In genomic region chr3:127673191-127674098, GRCh38 we compare ENCODE assay signal across 8 cellular contexts. TPM values are rescaled to one million over a fixed set of nuclear protein-coding genes. Genes with fewer than 3 reads are reported as not detected.
A peak's percentile ranks its signal among the peaks of the same experiment; 100 is the strongest.
DNase-seq lines count a peak whose midpoint lies in the region; ATAC-seq and TF ChIP-seq lines count a peak whose summit lies in the region.

No MANE protein-coding gene starts in this region.

- DNase-seq in A172 (ENCODE audit: low spot score), result peak; percentile 51
- DNase-seq in PC-3, result peak; percentile 19
- peak; percentile 80 for DNase-seq in activated naive CD4-positive, alpha-beta T cell treated with anti-CD3 and anti-CD28 coated beads, Interleukin-2, amount 10 ng/mL, durations not matched to agents 7 days and 5 days
- DNase-seq in cardiac muscle cell (ENCODE audit: low read depth in 1 of 2, low spot score in 1 of 2), result peak in 1 of 2 donors; percentile 72
- DNase-seq in progenitor cell of endocrine pancreas (ENCODE audit: low spot score, unreplicated experiment), result no peak
- DNase-seq in foreskin melanocyte, result no peak

- H3K27ac Mint-ChIP-seq in activated naive CD4-positive, alpha-beta T cell treated with anti-CD3 and anti-CD28 coated beads, Interleukin-2, amount 10 ng/mL, durations not matched to agents 7 days and 5 days, result peak overlapping the region; percentile 89
- H3K27ac Mint-ChIP-seq in progenitor cell of endocrine pancreas, result peak overlapping the region; percentile 26

- peaks cover 6% of the 10 kb centered on the region for H3K4me1 ChIP-seq in PC-3 (ENCODE audit: insufficient read depth, low read length)
- H3K4me1 ChIP-seq in cardiac muscle cell (ENCODE audit: low read depth), result no peaks in the 10 kb centered on the region

- H3K27me3 Mint-ChIP-seq in activated naive CD4-positive, alpha-beta T cell treated with anti-CD3 and anti-CD28 coated beads, Interleukin-2, amount 10 ng/mL, durations not matched to agents 7 days and 5 days, result no peaks in the 10 kb centered on the region
- H3K27me3 Mint-ChIP-seq in progenitor cell of endocrine pancreas, result peaks cover 15% of the 10 kb centered on the region

- TF ChIP-seq CTCF in PC-3 (conservative IDR thresholded peaks at IDR 0.05; ENCODE audit: low read depth, low read length) (no peak), cardiac muscle cell (IDR thresholded peaks at IDR 0.05; ENCODE audit: low read depth, low read length) (no peak), progenitor cell of endocrine pancreas (IDR thresholded peaks at IDR 0.05; ENCODE audit: unreplicated experiment) (no peak)

- no peaks in the 10 kb centered on the region for H3K9me3 Mint-ChIP-seq in activated naive CD4-positive, alpha-beta T cell treated with anti-CD3 and anti-CD28 coated beads, Interleukin-2, amount 10 ng/mL, durations not matched to agents 7 days and 5 days
- H3K9me3 Mint-ChIP-seq in progenitor cell of endocrine pancreas (ENCODE audit: low read depth), result no peaks in the 10 kb centered on the region

- H3K4me1 Mint-ChIP-seq in activated naive CD4-positive, alpha-beta T cell treated with anti-CD3 and anti-CD28 coated beads, Interleukin-2, amount 10 ng/mL, durations not matched to agents 7 days and 5 days, result peaks cover 31% of the 10 kb centered on the region
- H3K4me1 Mint-ChIP-seq in progenitor cell of endocrine pancreas (ENCODE audit: low read depth), result peaks cover 3% of the 10 kb centered on the region

- H3K79me2 ChIP-seq in PC-3 (ENCODE audit: low read length), result no peaks in the 10 kb centered on the region

- no peaks in the 10 kb centered on the region for H4K20me1 ChIP-seq in PC-3 (ENCODE audit: low read length)

- peak overlapping the region; percentile 48; the same call in 1 of the 2 replicates for H3K9ac ChIP-seq in PC-3 (ENCODE audit: low read length)

- H3F3A ChIP-seq in PC-3 (ENCODE audit: low read length, unreplicated experiment), result no peaks in the 10 kb centered on the region

- BruUV-seq in PC-3 (replicated peaks; lab: Mats Ljungman, UMichigan), result TSS peak; percentile 43

- peak overlapping the region; percentile 84 for H3K4me3 ChIP-seq in PC-3 (ENCODE audit: low read length)
- peak overlapping the region; percentile 89 for H3K4me3 ChIP-seq in cardiac muscle cell

- H3K9me2 ChIP-seq in PC-3 (replicated peaks; ENCODE audit: low read length), result no peaks in the 10 kb centered on the region

- H2AFZ ChIP-seq in PC-3 (ENCODE audit: low read length), result peak overlapping the region; percentile 76

- peak overlapping the region; percentile 78 for H3K4me2 ChIP-seq in PC-3 (ENCODE audit: low read length)

- no peaks in the 10 kb centered on the region for H3K9me3 ChIP-seq in PC-3 (ENCODE audit: low read length)
- no peaks in the 10 kb centered on the region for H3K9me3 ChIP-seq in cardiac muscle cell (ENCODE audit: low read depth)

- H3K36me3 Mint-ChIP-seq in activated naive CD4-positive, alpha-beta T cell treated with anti-CD3 and anti-CD28 coated beads, Interleukin-2, amount 10 ng/mL, durations not matched to agents 7 days and 5 days, result peaks cover 6% of the 10 kb centered on the region
- H3K36me3 Mint-ChIP-seq in progenitor cell of endocrine pancreas (ENCODE audit: insufficient read depth), result no peaks in the 10 kb centered on the region

- H3K36me3 ChIP-seq in PC-3 (ENCODE audit: low read depth, low read length), result no peaks in the 10 kb centered on the region
- H3K36me3 ChIP-seq in cardiac muscle cell, result no peaks in the 10 kb centered on the region

- CTCF ChIA-PET in PC-3 (lab: Charles Lee), result no interaction called here
- CTCF ChIA-PET in activated naive CD4-positive, alpha-beta T cell treated with anti-CD3 and anti-CD28 coated beads, Interleukin-2, amount 10 ng/mL, durations not matched to agents 7 days and 5 days (lab: Charles Lee), result interaction anchor here (1.7 kb wide), 1 partner anchor 21 kb away, joined by 4 read pairs; no protein-coding TSS in a partner anchor

- H3K27ac ChIP-seq in PC-3 (ENCODE audit: low read length), result no peak overlapping the region
- no peak overlapping the region for H3K27ac ChIP-seq in cardiac muscle cell

- peak; percentile 55 for ATAC-seq in GM18511 (IDR thresholded peaks at IDR 0.05; ENCODE audit: unreplicated experiment)
- peak; percentile 45 for ATAC-seq in HG03064 (IDR thresholded peaks at IDR 0.05; ENCODE audit: low read depth, unreplicated experiment)
- peak; percentile 67 for ATAC-seq in PC-3

- intact Hi-C loops in PC-3 (cut with micrococcal nuclease), result no loop called here

- H3K4me3 Mint-ChIP-seq in activated naive CD4-positive, alpha-beta T cell treated with anti-CD3 and anti-CD28 coated beads, Interleukin-2, amount 10 ng/mL, durations not matched to agents 7 days and 5 days, result peak overlapping the region; percentile 86
- peak overlapping the region; percentile 70 for H3K4me3 Mint-ChIP-seq in progenitor cell of endocrine pancreas (ENCODE audit: low read depth)

- no peaks in the 10 kb centered on the region for H3K27me3 ChIP-seq in PC-3 (ENCODE audit: low read length)
- H3K27me3 ChIP-seq in cardiac muscle cell, result no peaks in the 10 kb centered on the region

- POLR2A ChIA-PET in PC-3 (lab: Charles Lee; ENCODE audit: unreplicated experiment), result interaction anchor here (0.5 to 0.7 kb wide), 2 partner anchors 40 to 1269 kb away, joined by 4 to 7 read pairs; no protein-coding TSS in a partner anchor

RNA-seq across cellular contexts. Expression of gene ABTB1, which starts 0.7 kb away (rescaled TPM):
- 1.9 and 4.2 TPM in 2 replicates for total RNA-seq in A172 (2014; rRNA removed; shearing (Covaris generic))
- total RNA-seq in PC-3 (2014; rRNA removed) (3.6 and 8.4 TPM in 2 replicates), cardiac muscle cell (3.9 and 8.0 TPM in 2 replicates), progenitor cell of endocrine pancreas (10.6 and 12.2 TPM in 2 replicates)
- polyA plus RNA-seq in cardiac muscle cell, result 17.1 and 30.4 TPM in 2 replicates

RNA-seq across cellular contexts. Expression of gene PODXL2, which starts 44.5 kb away (rescaled TPM):
- 29.6 and 45.8 TPM in 2 replicates for total RNA-seq in A172 (2014; rRNA removed; shearing (Covaris generic))
- total RNA-seq in PC-3 (2014; rRNA removed), result 32.4 and 45.8 TPM in 2 replicates
- 18.3 and 24.9 TPM in 2 replicates for total RNA-seq in cardiac muscle cell
- 16.0 and 16.3 TPM in 2 replicates for polyA plus RNA-seq in cardiac muscle cell
- total RNA-seq in progenitor cell of endocrine pancreas, result 25.5 and 25.7 TPM in 2 replicates

Comparison
In these comparisons a context has a peak if more than half of its experiments do, and no peak if none do; other contexts are left out.
1. DNase-seq: peak in A172 (single experiment), PC-3 (single experiment) and activated naive CD4-positive, alpha-beta T cell treated with anti-CD3 and anti-CD28 coated beads, Interleukin-2, amount 10 ng/mL, durations not matched to agents 7 days and 5 days (single experiment); none in progenitor cell of endocrine pancreas (single experiment) and foreskin melanocyte (single experiment).
2. Peak in every context shown above with its lines, with median percentiles within 50 percentile points of each other: ATAC-seq.